ENCODE assay signal across 18 cellular contexts in the genomic region with DNA sequence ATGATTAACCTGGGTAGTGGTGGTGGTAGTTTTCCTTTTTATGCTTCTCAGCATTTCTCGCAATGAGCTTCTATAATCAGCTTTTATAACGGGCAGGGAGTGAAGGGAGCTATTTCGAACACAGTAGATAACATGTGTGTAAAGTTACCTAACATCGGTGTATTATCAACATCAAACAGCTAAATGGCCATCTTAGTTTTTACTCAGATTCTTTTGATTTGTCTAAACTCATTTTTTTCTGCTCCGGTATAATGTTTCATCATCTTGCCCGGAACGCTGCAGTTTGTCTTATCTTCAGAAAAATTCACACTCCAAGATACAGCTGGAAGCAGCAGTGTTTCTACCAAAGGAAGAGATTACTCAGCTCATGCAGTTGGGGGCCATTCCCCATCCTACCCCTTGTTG. TPM values are rescaled to one million over a fixed set of nuclear protein-coding genes. Genes with fewer than 3 reads are reported as not detected.
DNase-seq lines count a peak whose midpoint lies in the region; ATAC-seq, FAIRE-seq and TF ChIP-seq lines count a peak whose summit lies in the region.
"Had no signal": no experiment of that assay in that cellular context is flagged by ENCODE, and none has a peak within 500 bp of the region (broad histone marks: within the 10 kb centered on the region; RNA-seq: fewer than 3 reads in every experiment).

No MANE protein-coding gene starts in this region.

- H2AFZ ChIP-seq in astrocyte (ENCODE audit: low read depth, low read length), result no peak overlapping the region

- H3K36me3 ChIP-seq in astrocyte (ENCODE audit: insufficient read depth, low read length), result no peaks in the 10 kb centered on the region
- peaks cover 0 to 6% (median 0%) of the 10 kb centered on the region in 9 donors for H3K36me3 ChIP-seq in heart right ventricle
- no peaks in the 10 kb centered on the region for H3K36me3 ChIP-seq in ovary
- H3K36me3 ChIP-seq in gastrocnemius medialis, result no peaks in the 10 kb centered on the region

- H3K36me3 Mint-ChIP-seq in astrocyte (ENCODE audit: low read depth, unreplicated experiment) (peaks cover 2% of the 10 kb centered on the region), Calu3 (ENCODE audit: insufficient read depth, unreplicated experiment) (no peaks in the 10 kb centered on the region)
- H3K36me3 Mint-ChIP-seq: T-cell had no signal

- FAIRE-seq in astrocyte (lab: Jason Lieb, UNC), result peak; percentile 13

- H3K4me3 ChIP-seq in astrocyte (ENCODE audit: insufficient read depth, low read depth, low read length), result no peak overlapping the region
- H3K4me3 ChIP-seq in heart right ventricle, result no peak overlapping the region
- H3K4me3 ChIP-seq in ovary, result no peak overlapping the region
- H3K4me3 ChIP-seq in gastrocnemius medialis, result no peak overlapping the region
- H3K4me3 ChIP-seq: BLaER1, psoas muscle had no signal

- H3K4me1 Mint-ChIP-seq in astrocyte (ENCODE audit: low read depth, unreplicated experiment) (peaks cover 15% of the 10 kb centered on the region), Calu3 (ENCODE audit: low read depth, unreplicated experiment) (no peaks in the 10 kb centered on the region)

- no peaks in the 10 kb centered on the region for H3K79me2 ChIP-seq in astrocyte (ENCODE audit: insufficient read depth, low read length)

- peak; percentile 27 for TF ChIP-seq EP300 in ovary (IDR thresholded peaks at IDR 0.05)

- no peaks in the 10 kb centered on the region for H3K9me3 ChIP-seq in astrocyte (ENCODE audit: insufficient read depth, low read depth, low read length)
- peaks cover 0 to 7% (median 0%) of the 10 kb centered on the region in 11 donors for H3K9me3 ChIP-seq in heart right ventricle
- no peaks in the 10 kb centered on the region for H3K9me3 ChIP-seq in ovary
- H3K9me3 ChIP-seq in gastrocnemius medialis, result no peaks in the 10 kb centered on the region
- H3K9me3 ChIP-seq: BLaER1, psoas muscle had no signal

- H3K27ac Mint-ChIP-seq in astrocyte (ENCODE audit: unreplicated experiment), result peak overlapping the region; percentile 2
- H3K27ac Mint-ChIP-seq in Calu3 (ENCODE audit: unreplicated experiment), result no peak overlapping the region

- H3K27me3 ChIP-seq in astrocyte (ENCODE audit: insufficient read depth, low read length) (no peaks in the 10 kb centered on the region), heart right ventricle (no peaks in the 10 kb centered on the region), ovary (no peaks in the 10 kb centered on the region), gastrocnemius medialis (no peaks in the 10 kb centered on the region)
- H3K27me3 ChIP-seq: BLaER1 had no signal

- H3K9me3 Mint-ChIP-seq in astrocyte (ENCODE audit: unreplicated experiment) (no peaks in the 10 kb centered on the region), Calu3 (ENCODE audit: low read depth, unreplicated experiment) (no peaks in the 10 kb centered on the region)
- H3K9me3 Mint-ChIP-seq: T-cell had no signal

- in situ Hi-C loops in gastrocnemius medialis (cut with MboI; ENCODE audit: low sequenced_read_pairs in 4 of 4), result no loop called here

- BruUV-seq in Calu3 (replicated peaks; lab: Mats Ljungman, UMichigan), result no TSS peak

- H3K4me1 ChIP-seq in astrocyte (ENCODE audit: insufficient read depth, low read length), result peaks cover 19% of the 10 kb centered on the region
- peaks cover 0 to 25% (median 6%) of the 10 kb centered on the region in 9 donors for H3K4me1 ChIP-seq in heart right ventricle
- peaks cover 2% of the 10 kb centered on the region for H3K4me1 ChIP-seq in ovary (ENCODE audit: insufficient read depth)
- no peaks in the 10 kb centered on the region for H3K4me1 ChIP-seq in gastrocnemius medialis
- H3K4me1 ChIP-seq: psoas muscle had no signal

- no peak for TF ChIP-seq POLR2A in ovary (IDR thresholded peaks at IDR 0.05)
- TF ChIP-seq POLR2A in gastrocnemius medialis (IDR thresholded peaks at IDR 0.05), result no peak

- no peaks in the 10 kb centered on the region for H3K27me3 Mint-ChIP-seq in astrocyte (ENCODE audit: low read depth, unreplicated experiment)
- no peaks in the 10 kb centered on the region for H3K27me3 Mint-ChIP-seq in Calu3 (ENCODE audit: unreplicated experiment)
- H3K27me3 Mint-ChIP-seq: T-cell had no signal

- H3K9ac ChIP-seq in astrocyte (ENCODE audit: low read length), result no peak overlapping the region
- H3K9ac ChIP-seq: BLaER1 had no signal

- H3K4me3 Mint-ChIP-seq in astrocyte (ENCODE audit: unreplicated experiment) (no peak overlapping the region), Calu3 (ENCODE audit: low read depth, unreplicated experiment) (no peak overlapping the region)
- H3K4me3 Mint-ChIP-seq: T-cell had no signal

- ATAC-seq in heart right ventricle (peak in 7 of 8 donors; percentile 41 to 72 (median 61)), GM18511 (IDR thresholded peaks at IDR 0.05; ENCODE audit: unreplicated experiment) (no peak), gastrocnemius medialis (no peak), GM21786 (IDR thresholded peaks at IDR 0.05; ENCODE audit: unreplicated experiment) (no peak)
- ATAC-seq: T-cell had no signal

- H3K27ac ChIP-seq in astrocyte (ENCODE audit: low read depth, low read length) (no peak overlapping the region), heart right ventricle (peak overlapping the region in 4 of 10 donors; percentile 6 to 64 (median 44)), ovary (peak overlapping the region in 1 of 2 donors; percentile 78), gastrocnemius medialis (no peak overlapping the region)
- H3K27ac ChIP-seq: BLaER1, psoas muscle had no signal

- intact Hi-C loops in heart right ventricle (cut with DNase I) (no loop called here), ovary (cut with DNase I) (no loop called here), Calu3 (cut with micrococcal nuclease; ENCODE audit: unreplicated experiment) (no loop called here), gastrocnemius medialis (cut with DNase I; ENCODE audit: low total_unique reads) (no loop called here)

- H4K20me1 ChIP-seq in astrocyte (ENCODE audit: insufficient read depth, low read length), result no peaks in the 10 kb centered on the region
- H4K20me1 ChIP-seq: BLaER1 had no signal

- TF ChIP-seq CTCF in astrocyte (IDR thresholded peaks at IDR 0.05; ENCODE audit: insufficient read depth, low read depth, low read length) (no peak), heart right ventricle (IDR thresholded peaks at IDR 0.05) (no peak), ovary (IDR thresholded peaks at IDR 0.05) (no peak), Calu3 (IDR thresholded peaks at IDR 0.05; ENCODE audit: unreplicated experiment) (no peak), gastrocnemius medialis (IDR thresholded peaks at IDR 0.05 in 4 of 5, conservative IDR thresholded peaks at IDR 0.05 in 1 of 5) (no peak)

- H3K4me2 ChIP-seq in astrocyte (ENCODE audit: low read length), result peak overlapping the region; percentile 29
- H3K4me2 ChIP-seq: BLaER1 had no signal

- DNase-seq in GF-D8 (lab: John Stamatoyannopoulos, UW) (peak; percentile 35), astrocyte (ENCODE audit: low read depth) (peak; percentile 77), heart right ventricle (no peak), ovary (peak in 1 of 5 donors; percentile 48), Calu3 (no peak), gastrocnemius medialis (no peak)
- DNase-seq: activated CD4-positive, alpha-beta T cell treated with anti-CD3 and anti-CD28 coated beads, Interleukin-2, amount 50 U/mL, for 1 hour; activated effector memory CD4-positive, alpha-beta T cell treated with anti-CD3 and anti-CD28 coated beads, Interleukin-2, amount 50 U/mL, for 16 hours; dermis blood vessel endothelial cell; stimulated activated CD4-positive, alpha-beta T cell treated with anti-CD3 and anti-CD28 coated beads, Interleukin-4, amount 100 ng/mL, for 4 hours; stimulated activated naive CD4-positive, alpha-beta T cell treated with Interleukin-2 at 50 U/mL for 16 hours; T-cell had no signal

- 41 to 44% methylated on average over 7 of the region's 7 CpGs for WGBS in heart right ventricle, 2 donors
- 11 to 14% (median 12%) methylated on average over 7 of the region's 7 CpGs for WGBS in ovary, 3 donors

- CTCF ChIA-PET in Calu3 (lab: Charles Lee), result interaction anchor here (0.7 kb wide), 1 partner anchor 15 kb away, joined by 6 read pairs; no protein-coding TSS in a partner anchor

RNA-seq across cellular contexts. Expression of a gene that starts 12.2 kb away (rescaled TPM):
- total RNA-seq in astrocyte (not detected in 2 replicates), heart right ventricle (1 to 10 TPM in 7 of 10 donors, not detected in 3; 2.3 to 3.8 (median 2.8) TPM), ovary (10 to 100 TPM in 2 of 7 donors, 1 to 10 TPM in 3, not detected in 2; 1.3 to 32.4 (median 5.5) TPM), Calu3 (2022) (not detected in 2 replicates), gastrocnemius medialis (not detected)
- polyA plus RNA-seq in heart right ventricle (under 1 TPM in 1 of 2 donors, not detected in 1; 0.35 TPM), ovary (under 1 TPM; 0.31 to 0.35 TPM)
- total RNA-seq: dermis blood vessel endothelial cell, G401, HT1080 had no signal

RNA-seq across cellular contexts. Expression of a gene that starts 47.8 kb away (rescaled TPM):
- total RNA-seq in astrocyte (not detected in 2 replicates), heart right ventricle (not detected), ovary (not detected), Calu3 (2022) (not detected in 2 replicates), gastrocnemius medialis (not detected)
- polyA plus RNA-seq in heart right ventricle (under 1 TPM in 1 of 2 donors, not detected in 1; 0.06 TPM), ovary (not detected)
- total RNA-seq: dermis blood vessel endothelial cell, G401, HT1080 had no signal

RNA-seq across cellular contexts. Expression of a gene that starts 48.4 kb away (rescaled TPM):
- total RNA-seq in astrocyte (16.4 and 17.3 TPM in 2 replicates), heart right ventricle (1 to 10 TPM; 3.1 to 6.3 (median 4.7) TPM), ovary (10 to 100 TPM in 5 of 7 donors, 1 to 10 TPM in 2; 1.8 to 21.3 (median 10.5) TPM), Calu3 (2022) (21.6 and 22.4 TPM in 2 replicates), gastrocnemius medialis (1 to 10 TPM; 1.8 to 6.2 (median 1.9) TPM)
- polyA plus RNA-seq in heart right ventricle (1 to 10 TPM; 2.2 to 5.4 TPM), ovary (10 to 100 TPM in 1 of 2 donors, 1 to 10 TPM in 1; 4.7 to 15.3 TPM)
- total RNA-seq: G401 had no signal

Comparison
In these comparisons a context has a peak if more than half of its experiments do, and no peak if none do; other contexts are left out.
1. DNase-seq: peak in GF-D8 (single experiment) and astrocyte (single experiment); none in heart right ventricle (0 of 2), Calu3 (single experiment) and gastrocnemius medialis (0 of 2).
2. ATAC-seq: peak in heart right ventricle (7 of 8); none in GM18511 (single experiment), gastrocnemius medialis (0 of 2) and GM21786 (single experiment).